1 cellular context compared by ENCODE assay signal in the genomic region with DNA sequence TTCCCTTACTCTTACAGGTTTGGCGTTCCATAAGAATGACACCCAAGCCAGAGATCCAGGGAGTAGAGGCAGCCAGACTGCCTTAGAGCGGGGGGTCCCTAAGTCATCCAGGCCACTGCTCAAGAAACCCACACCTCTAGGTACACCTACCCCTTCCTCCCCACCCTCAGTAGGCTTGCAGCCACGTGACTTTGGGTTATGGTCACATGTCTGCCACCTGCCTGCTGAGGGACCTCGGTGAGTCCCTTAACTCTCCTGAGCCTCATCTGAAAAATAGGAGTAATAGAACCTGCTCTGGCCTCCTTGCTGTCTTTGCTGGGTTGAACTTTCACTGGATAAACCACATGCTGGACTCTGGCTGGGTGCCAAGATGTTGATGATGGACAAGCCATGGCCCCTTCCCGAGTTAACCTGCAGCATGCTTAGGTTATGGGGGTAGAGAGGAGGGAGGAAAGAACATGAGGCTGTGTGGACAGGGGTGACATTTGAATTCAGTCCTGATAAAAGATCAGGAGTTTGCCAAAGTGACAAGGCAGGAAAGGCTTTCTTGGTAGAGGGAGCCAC.
TF ChIP-seq lines count a peak whose summit lies in the region.

No MANE protein-coding gene starts in this region.

TF ChIP-seq in IMR-90, 13 proteins besides CTCF, POLR2A, EP300 and RAD21:
- no peak for TF ChIP-seq CEBPB (IDR thresholded peaks at IDR 0.05; ENCODE audit: low read depth, low read length)
- no peak for TF ChIP-seq FOS (IDR thresholded peaks at IDR 0.05; ENCODE audit: low read depth, low read length)
- TF ChIP-seq RFX5 (IDR thresholded peaks at IDR 0.05; ENCODE audit: low read depth, low read length): no peak
- TF ChIP-seq ELK1 (IDR thresholded peaks at IDR 0.05; ENCODE audit: borderline replicate concordance, low read depth, low read length): no peak
- TF ChIP-seq, protein P1, sequence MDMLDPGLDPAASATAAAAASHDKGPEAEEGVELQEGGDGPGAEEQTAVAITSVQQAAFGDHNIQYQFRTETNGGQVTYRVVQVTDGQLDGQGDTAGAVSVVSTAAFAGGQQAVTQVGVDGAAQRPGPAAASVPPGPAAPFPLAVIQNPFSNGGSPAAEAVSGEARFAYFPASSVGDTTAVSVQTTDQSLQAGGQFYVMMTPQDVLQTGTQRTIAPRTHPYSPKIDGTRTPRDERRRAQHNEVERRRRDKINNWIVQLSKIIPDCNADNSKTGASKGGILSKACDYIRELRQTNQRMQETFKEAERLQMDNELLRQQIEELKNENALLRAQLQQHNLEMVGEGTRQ (IDR thresholded peaks at IDR 0.05; ENCODE audit: low read depth, low read length): 0 out of 2 replicates have a peak, but pooled peaks have one; percentile 6
- TF ChIP-seq MXI1 (IDR thresholded peaks at IDR 0.05; ENCODE audit: borderline replicate concordance, low read depth, low read length): no peak
- no peak for TF ChIP-seq MAFK (IDR thresholded peaks at IDR 0.05; ENCODE audit: low read depth, low read length)
